1 cellular context compared by ENCODE assay signal in genomic region chr11:94762208-94762607, GRCh38.
TF ChIP-seq lines count a peak whose summit lies in the region.

No MANE protein-coding gene starts in this region.

TF ChIP-seq in H1, 55 proteins besides CTCF, POLR2A, EP300 and RAD21 (continued from another document):
- TF ChIP-seq POU5F1 (IDR thresholded peaks at IDR 0.05; ENCODE audit: low read depth, low read length): no peak
- no peak for TF ChIP-seq SIX5 (IDR thresholded peaks at IDR 0.05; ENCODE audit: low read depth, low read length)
- no peak for TF ChIP-seq CBX5 (IDR thresholded peaks at IDR 0.05; ENCODE audit: low read depth, low read length)
- TF ChIP-seq FOSL1 (IDR thresholded peaks at IDR 0.05; ENCODE audit: insufficient read depth, low read depth, low read length): no peak
- no peak for TF ChIP-seq RBBP5 (IDR thresholded peaks at IDR 0.05; ENCODE audit: borderline replicate concordance, low read depth, low read length)
- no peak for TF ChIP-seq MAX (IDR thresholded peaks at IDR 0.05)
- no peak for TF ChIP-seq KDM4A (IDR thresholded peaks at IDR 0.05; ENCODE audit: low read depth, low read length, severe bottlenecking)
- no peak for TF ChIP-seq E2F6 (IDR thresholded peaks at IDR 0.05)
- TF ChIP-seq TCF12 (IDR thresholded peaks at IDR 0.05; ENCODE audit: low read depth, low read length): no peak
- TF ChIP-seq SIRT6 (IDR thresholded peaks at IDR 0.05; ENCODE audit: low read length): no peak
